ENCODE assay signal across 2 cellular contexts in the genomic region with DNA sequence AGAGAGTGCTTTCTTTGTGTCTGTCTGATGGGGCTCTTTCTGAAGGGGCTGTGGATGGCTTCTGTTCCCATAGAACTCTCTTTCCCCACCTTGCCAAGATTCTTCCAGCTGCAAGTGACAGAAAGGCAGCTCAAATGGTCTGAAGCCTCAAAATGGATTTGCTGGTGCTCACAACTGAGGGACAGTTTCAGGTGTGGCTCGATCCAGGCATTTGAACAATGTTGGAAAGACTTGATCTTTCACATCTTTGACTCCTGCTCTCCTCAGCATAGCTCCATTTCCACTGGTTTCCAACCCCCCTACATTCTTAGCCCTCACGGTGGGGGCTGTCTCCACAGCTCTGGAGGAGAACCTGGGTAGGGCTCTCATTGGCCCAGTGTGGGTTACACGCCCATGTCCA.
TF ChIP-seq lines count a peak whose summit lies in the region.

No MANE protein-coding gene starts in this region.

TF ChIP-seq in HepG2, 621 proteins besides CTCF, POLR2A, EP300 and RAD21:
- TF ChIP-seq PCBP2 (optimal IDR thresholded peaks at IDR 0.05; ENCODE audit: low read depth, low read length, poor library complexity, severe bottlenecking) (no peak), ZNF329 (CRISPR knock-in tag; IDR thresholded peaks at IDR 0.05; ENCODE audit: low read depth) (peak; percentile 93)
- TF ChIP-seq, protein P1, sequence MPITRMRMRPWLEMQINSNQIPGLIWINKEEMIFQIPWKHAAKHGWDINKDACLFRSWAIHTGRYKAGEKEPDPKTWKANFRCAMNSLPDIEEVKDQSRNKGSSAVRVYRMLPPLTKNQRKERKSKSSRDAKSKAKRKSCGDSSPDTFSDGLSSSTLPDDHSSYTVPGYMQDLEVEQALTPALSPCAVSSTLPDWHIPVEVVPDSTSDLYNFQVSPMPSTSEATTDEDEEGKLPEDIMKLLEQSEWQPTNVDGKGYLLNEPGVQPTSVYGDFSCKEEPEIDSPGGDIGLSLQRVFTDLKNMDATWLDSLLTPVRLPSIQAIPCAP (CRISPR knock-in tag; IDR thresholded peaks at IDR 0.05; ENCODE audit: low read depth), result no peak

TF ChIP-seq in H1, 55 proteins besides CTCF, POLR2A, EP300 and RAD21:
- no peak for TF ChIP-seq HDAC2 (IDR thresholded peaks at IDR 0.05; ENCODE audit: borderline replicate concordance in 1 of 2, low read depth in 2 of 2, low read length in 2 of 2)
